In genomic region chr1:179025125-179025974, GRCh38 we compare ENCODE assay signal across 1 cellular context.
A peak's percentile ranks its signal among the peaks of the same experiment; 100 is the strongest.
TF ChIP-seq lines count a peak whose summit lies in the region.

Gene FAM20B (plus strand): TSS chr1:179025894. CDS start chr1:179043848, 17,954 bp downstream.

TF ChIP-seq in H1, 55 proteins besides CTCF, POLR2A, EP300 and RAD21 (continued from another document):
- peak; percentile 84 for TF ChIP-seq SP1 (IDR thresholded peaks at IDR 0.05; ENCODE audit: low read depth, low read length)
- TF ChIP-seq ATF2 (IDR thresholded peaks at IDR 0.05; ENCODE audit: low read length), result no peak
- TF ChIP-seq MAX (IDR thresholded peaks at IDR 0.05), result peak; percentile 50; the same call in 1 of the 2 replicates
- no peak for TF ChIP-seq HDAC2 (IDR thresholded peaks at IDR 0.05; ENCODE audit: borderline replicate concordance in 1 of 2, low read depth in 2 of 2, low read length in 2 of 2)
- no peak for TF ChIP-seq SP2 (IDR thresholded peaks at IDR 0.05; ENCODE audit: low read length)
- no peak for TF ChIP-seq ASH2L (IDR thresholded peaks at IDR 0.05; ENCODE audit: low read length)
- TF ChIP-seq YY1 (IDR thresholded peaks at IDR 0.05; ENCODE audit: low read depth, low read length), result no peak
- TF ChIP-seq TBP (IDR thresholded peaks at IDR 0.05; ENCODE audit: low read depth, low read length), result no peak
- no peak for TF ChIP-seq CBX5 (IDR thresholded peaks at IDR 0.05; ENCODE audit: low read depth, low read length)
- no peak for TF ChIP-seq SP4 (IDR thresholded peaks at IDR 0.05; ENCODE audit: low read length)
- TF ChIP-seq PHF8 (conservative IDR thresholded peaks at IDR 0.05; ENCODE audit: low read depth, low read length), result peak; percentile 48; the same call in 1 of the 2 replicates
- no peak for TF ChIP-seq CHD1 (IDR thresholded peaks at IDR 0.05; ENCODE audit: low read depth, low read length)
- no peak for TF ChIP-seq SRF (IDR thresholded peaks at IDR 0.05; ENCODE audit: low read depth, low read length)
- TF ChIP-seq CTBP2 (IDR thresholded peaks at IDR 0.05; ENCODE audit: borderline replicate concordance, insufficient read depth, insufficient read length, low read length), result no peak
- no peak for TF ChIP-seq FOSL1 (IDR thresholded peaks at IDR 0.05; ENCODE audit: insufficient read depth, low read depth, low read length)
- 0 out of 2 replicates have a peak, but pooled peaks have one; percentile 19 for TF ChIP-seq USF2 (IDR thresholded peaks at IDR 0.05; ENCODE audit: low read length)
- TF ChIP-seq NRF1 (IDR thresholded peaks at IDR 0.05; ENCODE audit: low read depth, low read length), result no peak
- no peak for TF ChIP-seq RXRA (IDR thresholded peaks at IDR 0.05; ENCODE audit: insufficient read depth, low read depth, low read length)
- TF ChIP-seq SIN3A (conservative IDR thresholded peaks at IDR 0.05 in 1 of 2, IDR thresholded peaks at IDR 0.05 in 1 of 2; ENCODE audit: low read depth in 1 of 2, low read length in 2 of 2), result no peak
- TF ChIP-seq TEAD4 (IDR thresholded peaks at IDR 0.05; ENCODE audit: low read depth, low read length), result 0 out of 2 replicates have a peak, but pooled peaks have one; percentile 11
- TF ChIP-seq SIX5 (IDR thresholded peaks at IDR 0.05; ENCODE audit: low read depth, low read length), result no peak
- TF ChIP-seq SIRT6 (IDR thresholded peaks at IDR 0.05; ENCODE audit: low read length), result no peak
- TF ChIP-seq GABPA (IDR thresholded peaks at IDR 0.05; ENCODE audit: borderline replicate concordance, insufficient read depth, low read length), result no peak
- TF ChIP-seq BACH1 (IDR thresholded peaks at IDR 0.05; ENCODE audit: low read length), result no peak
- peak; percentile 54 for TF ChIP-seq CREB1 (IDR thresholded peaks at IDR 0.05)
